1 cellular context compared by ENCODE assay signal in the genomic region with DNA sequence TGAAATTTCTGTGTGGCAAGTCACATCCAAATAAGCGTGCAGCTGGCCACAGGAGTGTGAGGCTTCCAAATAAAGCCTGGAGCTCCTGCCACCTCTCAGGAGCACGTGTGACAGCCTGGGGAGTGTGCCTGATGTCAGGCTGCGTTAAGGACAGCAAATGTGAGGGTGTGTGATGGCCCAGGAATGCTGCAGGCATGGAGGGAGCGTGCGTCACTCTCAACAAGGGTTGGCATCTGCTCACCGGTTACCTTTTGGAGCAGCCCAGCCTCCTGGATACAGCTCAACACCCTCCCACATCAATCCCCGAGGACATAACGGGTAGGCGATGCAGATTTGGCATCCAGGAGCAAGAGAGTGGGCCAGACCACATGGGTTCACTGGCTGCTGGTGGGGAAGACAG.
TF ChIP-seq lines count a peak whose summit lies in the region.

No MANE protein-coding gene starts in this region.

TF ChIP-seq in H1, 55 proteins besides CTCF, POLR2A, EP300 and RAD21:
- no peak for TF ChIP-seq SAP30 (IDR thresholded peaks at IDR 0.05; ENCODE audit: insufficient read depth, insufficient replicate concordance, low read length)
- 0 out of 2 replicates have a peak, but pooled peaks have one; percentile 4 for TF ChIP-seq SUZ12 (IDR thresholded peaks at IDR 0.05; ENCODE audit: low read length)
